ENCODE assay signal across 11 cellular contexts in the genomic region with DNA sequence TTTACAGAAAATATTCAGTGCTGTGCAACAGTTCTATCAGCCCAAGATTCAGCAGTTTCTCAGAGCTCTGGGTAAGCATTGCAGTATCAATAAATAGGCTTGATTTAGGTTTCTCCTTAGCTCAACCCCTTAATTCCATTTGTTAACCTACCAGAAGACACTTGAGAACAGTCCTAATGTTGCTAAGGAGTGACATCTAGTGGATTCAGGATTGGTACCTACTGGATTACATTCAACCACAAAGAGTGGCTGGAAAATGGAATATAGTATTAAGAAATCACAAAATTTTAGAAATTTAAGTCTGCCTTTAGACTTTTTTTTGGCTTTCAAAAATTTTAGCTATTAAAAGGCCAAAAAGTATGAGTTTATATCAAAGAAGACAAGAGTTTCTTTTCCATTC. TPM values are rescaled to one million over a fixed set of nuclear protein-coding genes. Genes with fewer than 3 reads are reported as not detected.
A peak's percentile ranks its signal among the peaks of the same experiment; 100 is the strongest.
DNase-seq lines count a peak whose midpoint lies in the region; ATAC-seq, FAIRE-seq and TF ChIP-seq lines count a peak whose summit lies in the region.
"Had no signal": no experiment of that assay in that cellular context is flagged by ENCODE, and none has a peak within 500 bp of the region (broad histone marks: within the 10 kb centered on the region; RNA-seq: fewer than 3 reads in every experiment).

No MANE protein-coding gene starts in this region.

- H3K79me2 ChIP-seq in MM.1S (ENCODE audit: low read length) (no peaks in the 10 kb centered on the region), smooth muscle cell (ENCODE audit: low read depth) (no peaks in the 10 kb centered on the region)

- H3K36me3 ChIP-seq in MM.1S (replicated peaks; ENCODE audit: insufficient read depth, low read length) (peaks cover 3% of the 10 kb centered on the region; the same call in 1 of the 2 replicates), smooth muscle cell (ENCODE audit: low read depth) (peaks cover 3% of the 10 kb centered on the region), HAP-1 (replicated peaks) (peaks cover 70% of the 10 kb centered on the region)

- H3K27ac ChIP-seq in MM.1S (ENCODE audit: low read length) (no peak overlapping the region), smooth muscle cell (ENCODE audit: low read depth) (no peak overlapping the region)

- H2AFZ ChIP-seq in MM.1S (ENCODE audit: low read length): no peak overlapping the region
- no peak overlapping the region for H2AFZ ChIP-seq in smooth muscle cell (ENCODE audit: low read depth)

- H3K27me3 ChIP-seq in MM.1S (replicated peaks; ENCODE audit: insufficient read depth, low read length) (no peaks in the 10 kb centered on the region), smooth muscle cell (ENCODE audit: low read depth) (no peaks in the 10 kb centered on the region), HAP-1 (ENCODE audit: low read depth) (no peaks in the 10 kb centered on the region)
- H3K27me3 ChIP-seq: MG63 had no signal

- no peaks in the 10 kb centered on the region for H3K9me3 ChIP-seq in MM.1S (replicated peaks; ENCODE audit: insufficient read depth, low read length)
- no peaks in the 10 kb centered on the region for H3K9me3 ChIP-seq in smooth muscle cell (replicated peaks; ENCODE audit: low read depth)
- no peaks in the 10 kb centered on the region for H3K9me3 ChIP-seq in HAP-1

- H3K9me2 ChIP-seq in MM.1S (replicated peaks; ENCODE audit: insufficient read depth, low read length): no peaks in the 10 kb centered on the region

- H3K4me1 ChIP-seq in MM.1S (ENCODE audit: low read length): no peaks in the 10 kb centered on the region
- H3K4me1 ChIP-seq in smooth muscle cell (ENCODE audit: low read depth): no peaks in the 10 kb centered on the region
- no peaks in the 10 kb centered on the region for H3K4me1 ChIP-seq in HAP-1

- peak; percentile 70 for ATAC-seq in left lobe of liver

- in situ Hi-C loops in astrocyte of the cerebellum (cut with HindIII; ENCODE audit: low sequenced_read_pairs): no loop called here
- in situ Hi-C loops in HAP-1 (cut with MboI; ENCODE audit: low sequenced_read_pairs): no loop called here

- no peak overlapping the region for H3K9ac ChIP-seq in MM.1S (ENCODE audit: low read length)
- no peak overlapping the region for H3K9ac ChIP-seq in smooth muscle cell (ENCODE audit: low read depth)

- H3K4me2 ChIP-seq in MM.1S (ENCODE audit: low read depth, low read length) (no peak overlapping the region), smooth muscle cell (no peak overlapping the region)

- H4K20me1 ChIP-seq in MM.1S (ENCODE audit: insufficient read depth, low read length) (no peaks in the 10 kb centered on the region), smooth muscle cell (ENCODE audit: low read depth) (no peaks in the 10 kb centered on the region)

- peak; percentile 88 for FAIRE-seq in A204.1 (lab: Jason Lieb, UNC)
- peak; percentile 60 for FAIRE-seq in G401.6 (lab: Jason Lieb, UNC)

- TF ChIP-seq CTCF in astrocyte of the cerebellum (IDR thresholded peaks at IDR 0.05; ENCODE audit: low read depth, low read length, missing control alignments) (peak; percentile 30), MM.1S (IDR thresholded peaks at IDR 0.05; ENCODE audit: low read length) (no peak), smooth muscle cell (IDR thresholded peaks at IDR 0.05; ENCODE audit: borderline replicate concordance, insufficient read depth, poor library complexity, severe bottlenecking) (no peak)

- DNase-seq in astrocyte of the cerebellum (ENCODE audit: low read depth) (peak; percentile 26), left lobe of liver (ENCODE audit: low spot score) (no peak), MM.1S (no peak), smooth muscle cell (lab: John Stamatoyannopoulos, UW; ENCODE audit: unreplicated experiment) (no peak), NCI-H748 treated with DMSO at 0.1 percent for 48 hours (lab: John Stamatoyannopoulos, UW) (no peak), HAP-1 (ENCODE audit: low spot score in 2 of 2) (no peak)
- DNase-seq: foreskin melanocyte; MG63; stimulated activated CD8-positive, alpha-beta memory T cell treated with anti-CD3 and anti-CD28 coated beads, Interleukin-4, amount 100 ng/mL, for 48 hours had no signal

- H3K4me3 ChIP-seq in astrocyte of the cerebellum (ENCODE audit: low read depth, low read length) (no peak overlapping the region), MM.1S (ENCODE audit: low read length) (no peak overlapping the region), smooth muscle cell (no peak overlapping the region), HAP-1 (no peak overlapping the region)
- H3K4me3 ChIP-seq: MG63 had no signal

- H3F3A ChIP-seq in MM.1S (ENCODE audit: insufficient read depth, low read length) (no peaks in the 10 kb centered on the region), smooth muscle cell (ENCODE audit: low read depth) (no peaks in the 10 kb centered on the region)

RNA-seq across cellular contexts. Expression of a gene that starts 34.7 kb away (rescaled TPM):
- total RNA-seq in left lobe of liver (36.0 TPM), smooth muscle cell (26.6 and 34.3 TPM in 2 replicates)
- 41.6 and 50.7 TPM in 2 replicates for polyA plus RNA-seq in smooth muscle cell

RNA-seq across cellular contexts. Expression of a gene that starts 56.1 kb away (rescaled TPM):
- 3.3 TPM for total RNA-seq in left lobe of liver
- 11.7 and 13.8 TPM in 2 replicates for total RNA-seq in smooth muscle cell
- 7.0 and 8.0 TPM in 2 replicates for polyA plus RNA-seq in smooth muscle cell
